In the genomic region with DNA sequence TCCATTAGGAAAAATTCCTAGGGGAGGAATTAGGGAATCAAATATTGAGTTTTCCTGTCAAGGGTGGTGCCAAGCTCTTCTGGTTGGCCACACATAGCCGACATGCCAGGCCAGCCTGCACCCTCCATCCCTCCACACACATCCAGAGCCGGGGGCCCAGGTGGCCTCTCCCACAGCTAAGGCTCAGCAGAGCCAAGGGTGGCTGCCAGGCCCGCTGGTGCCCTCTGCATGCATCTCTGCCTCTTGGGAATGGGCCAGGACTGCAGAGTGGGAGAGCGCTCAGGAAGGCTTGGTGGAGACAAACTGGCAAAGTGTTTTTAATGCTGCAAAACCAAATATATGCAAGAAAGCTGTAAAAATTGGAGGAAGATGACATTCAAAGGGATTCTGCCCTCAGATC, we compare ENCODE assay signal across 16 cellular contexts. TPM values are rescaled to one million over a fixed set of nuclear protein-coding genes. Genes with fewer than 3 reads are reported as not detected.
A peak's percentile ranks its signal among the peaks of the same experiment; 100 is the strongest.
DNase-seq lines count a peak whose midpoint lies in the region; ATAC-seq and TF ChIP-seq lines count a peak whose summit lies in the region.
"Had no signal": no experiment of that assay in that cellular context is flagged by ENCODE, and none has a peak within 500 bp of the region (broad histone marks: within the 10 kb centered on the region; RNA-seq: fewer than 3 reads in every experiment).

No MANE protein-coding gene starts in this region.

- no peaks in the 10 kb centered on the region for H3K27me3 ChIP-seq in vagina
- H3K27me3 ChIP-seq in HAP-1 (ENCODE audit: low read depth) = peaks cover 38% of the 10 kb centered on the region
- H3K27me3 ChIP-seq: pancreas had no signal

- no peak for TF ChIP-seq POLR2A in vagina (IDR thresholded peaks at IDR 0.05)

- H3K9me3 ChIP-seq in vagina = no peaks in the 10 kb centered on the region
- no peaks in the 10 kb centered on the region for H3K9me3 ChIP-seq in HAP-1
- H3K9me3 ChIP-seq: pancreas had no signal

- peak; percentile 64 for ATAC-seq in left ventricle myocardium superior
- ATAC-seq: GM23338 had no signal

- TF ChIP-seq CTCF in vagina (IDR thresholded peaks at IDR 0.05) = no peak

- H3K36me3 ChIP-seq in vagina (no peaks in the 10 kb centered on the region), HAP-1 (replicated peaks) (no peaks in the 10 kb centered on the region)
- H3K36me3 ChIP-seq: pancreas had no signal

- no peak overlapping the region for H3K4me3 ChIP-seq in vagina
- H3K4me3 ChIP-seq in HAP-1 = no peak overlapping the region
- H3K4me3 ChIP-seq: GM23338, pancreas had no signal

- DNase-seq in activated CD8-positive, alpha-beta memory T cell treated with anti-CD3 and anti-CD28 coated beads for 24 hours = peak; percentile 15
- DNase-seq in activated CD8-positive, alpha-beta memory T cell treated with anti-CD3 and anti-CD28 coated beads, Interleukin-2, amount 50 U/mL, for 4 hours = no peak
- DNase-seq in SHP77 (lab: John Stamatoyannopoulos, UW) (peak; percentile 38 to 81), left ventricle myocardium superior (peak; percentile 53), vagina (ENCODE audit: extremely low spot score in 2 of 2) (peak; percentile 54 to 61), OCI-M2 (lab: John Stamatoyannopoulos, UW; ENCODE audit: unreplicated experiment) (no peak), NCI-H446 treated with DMSO at 0.1 percent for 48 hours (lab: John Stamatoyannopoulos, UW) (no peak), HAP-1 (ENCODE audit: low spot score in 2 of 2) (no peak)
- DNase-seq: cortex of kidney; EL; NCI-H526 treated with DMSO at 0.1 percent for 48 hours; SIG-M5; stimulated activated CD4-positive, alpha-beta T cell treated with anti-CD3 and anti-CD28 coated beads, Interleukin-15, amount 100 ng/mL, for 24 hours had no signal

- H3K4me1 ChIP-seq in vagina (peaks cover 17% of the 10 kb centered on the region), HAP-1 (no peaks in the 10 kb centered on the region)
- H3K4me1 ChIP-seq: pancreas had no signal

- intact Hi-C loops in left ventricle myocardium superior (cut with micrococcal nuclease) = no loop called here
- intact Hi-C loops in vagina (cut with DNase I) = no loop called here

- H3K27ac ChIP-seq in vagina = no peak overlapping the region
- H3K27ac ChIP-seq: HL-60, pancreas had no signal

- in situ Hi-C loops in HAP-1 (cut with MboI; ENCODE audit: low sequenced_read_pairs) = no loop called here

RNA-seq across cellular contexts. Expression of a gene that starts 42.7 kb away (rescaled TPM):
- total RNA-seq in left ventricle myocardium superior (210 TPM), vagina (215 TPM)

Comparison
In these comparisons a context has a peak if more than half of its experiments do, and no peak if none do; other contexts are left out.
1. DNase-seq: peak in activated CD8-positive, alpha-beta memory T cell treated with anti-CD3 and anti-CD28 coated beads for 24 hours (single experiment), SHP77 (2 of 2), left ventricle myocardium superior (single experiment) and vagina (2 of 2); none in activated CD8-positive, alpha-beta memory T cell treated with anti-CD3 and anti-CD28 coated beads, Interleukin-2, amount 50 U/mL, for 4 hours (single experiment), OCI-M2 (single experiment), NCI-H446 treated with DMSO at 0.1 percent for 48 hours (single experiment) and HAP-1 (0 of 2).